ENCODE assay signal across 9 cellular contexts in the genomic region with DNA sequence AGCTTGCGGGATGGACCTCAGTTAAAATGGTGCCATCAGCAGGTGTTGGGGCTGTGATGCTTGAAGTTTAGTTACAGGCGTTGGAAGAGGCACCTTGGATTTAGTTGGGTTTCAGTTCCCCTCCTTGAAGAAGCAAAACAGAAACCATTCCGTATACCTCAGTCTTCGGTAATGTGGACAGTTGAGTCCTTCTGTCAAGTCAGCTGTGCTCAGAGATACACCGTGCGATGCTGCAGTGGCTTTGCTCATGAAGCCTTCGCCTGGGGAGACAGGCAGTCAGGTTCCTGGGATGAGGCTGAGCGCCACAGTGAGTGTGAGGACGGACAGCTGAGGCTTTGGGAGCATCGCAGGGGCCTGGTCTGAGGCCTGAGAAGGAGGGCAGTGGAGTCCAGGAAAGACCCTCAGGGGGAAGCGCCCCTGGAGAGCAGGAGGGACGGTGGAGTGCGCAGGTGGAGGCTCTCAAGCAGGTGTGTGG. TPM values are rescaled to one million over a fixed set of nuclear protein-coding genes. Genes with fewer than 3 reads are reported as not detected.
DNase-seq lines count a peak whose midpoint lies in the region; ATAC-seq, FAIRE-seq and TF ChIP-seq lines count a peak whose summit lies in the region.
"Had no signal": no experiment of that assay in that cellular context is flagged by ENCODE, and none has a peak within 500 bp of the region (broad histone marks: within the 10 kb centered on the region; RNA-seq: fewer than 3 reads in every experiment).

No MANE protein-coding gene starts in this region.

- DNase-seq in GM12891 (ENCODE audit: insufficient read length, low spot score) (peak; percentile 64), T1000 (lab: John Stamatoyannopoulos, UW) (no peak), HuH-7 (ENCODE audit: low spot score) (no peak), NCI-H2107 (lab: John Stamatoyannopoulos, UW) (no peak), globus pallidus (ENCODE audit: low spot score) (no peak)

- H3K4me3 Mint-ChIP-seq in activated naive CD8-positive, alpha-beta T cell: peak overlapping the region; percentile 49

- peak; percentile 79 for TF ChIP-seq POLR2A in GM12891 (IDR thresholded peaks at IDR 0.05; ENCODE audit: low read depth, low read length)

- peaks cover 17% of the 10 kb centered on the region for H3K36me3 Mint-ChIP-seq in activated naive CD8-positive, alpha-beta T cell

- ATAC-seq in GM19395 (IDR thresholded peaks at IDR 0.05; ENCODE audit: unreplicated experiment) (peak; percentile 91), HG03175 (IDR thresholded peaks at IDR 0.05; ENCODE audit: unreplicated experiment) (peak; percentile 91)

- FAIRE-seq in GM12891 (lab: Jason Lieb, UNC): peak; percentile 87
- FAIRE-seq: endometrium had no signal

- peaks cover 54% of the 10 kb centered on the region for H3K4me1 Mint-ChIP-seq in activated naive CD8-positive, alpha-beta T cell (ENCODE audit: low read depth)

- H3K9me3 Mint-ChIP-seq in activated naive CD8-positive, alpha-beta T cell (ENCODE audit: low read depth): no peaks in the 10 kb centered on the region

- H3K27ac Mint-ChIP-seq in activated naive CD8-positive, alpha-beta T cell: peak overlapping the region; percentile 54

- H3K27me3 Mint-ChIP-seq in activated naive CD8-positive, alpha-beta T cell: no peaks in the 10 kb centered on the region

TF ChIP-seq in GM12891, 5 proteins besides CTCF, POLR2A, EP300 and RAD21:
- TF ChIP-seq SPI1 (IDR thresholded peaks at IDR 0.05; ENCODE audit: low read depth, low read length) (peak; percentile 100), TAF1 (IDR thresholded peaks at IDR 0.05; ENCODE audit: low read depth, low read length) (no peak), POLR2AphosphoS5 (IDR thresholded peaks at IDR 0.05; ENCODE audit: low read depth, low read length) (peak; percentile 76; the same call in 1 of the 2 replicates), POU2F2 (IDR thresholded peaks at IDR 0.05; ENCODE audit: low read depth, low read length) (0 out of 2 replicates have a peak, but pooled peaks have one; percentile 30)

RNA-seq across cellular contexts. Expression of gene RAN, which starts 7.4 kb away (rescaled TPM):
- 1,629 TPM for polyA plus RNA-seq in GM12891 (2012; ENCODE audit: low read depth, missing spikeins)

RNA-seq across cellular contexts. Expression of gene STX2, which starts 40.2 kb away (rescaled TPM):
- 3.3 TPM for polyA plus RNA-seq in GM12891 (2012; ENCODE audit: low read depth, missing spikeins)
